In genomic region chr7:56449762-56450161, GRCh38 we compare ENCODE assay signal across 27 cellular contexts.
"Had no signal": no experiment of that assay in that cellular context is flagged by ENCODE, and none has a peak within 500 bp of the region (broad histone marks: within the 10 kb centered on the region; RNA-seq: fewer than 3 reads in every experiment).

No MANE protein-coding gene starts in this region.

- ATAC-seq: effector memory CD8-positive, alpha-beta T cell; esophagus mucosa; foreskin keratinocyte; gastrocnemius medialis; gastroesophageal sphincter; heart right ventricle had no signal

- H3K4me3 ChIP-seq: colonic mucosa, coronary artery, dorsolateral prefrontal cortex, esophagus muscularis mucosa, esophagus squamous epithelium, gastrocnemius medialis, gastroesophageal sphincter, heart right ventricle had no signal

- H3K36me3 ChIP-seq: colonic mucosa, esophagus muscularis mucosa, esophagus squamous epithelium, gastrocnemius medialis, gastroesophageal sphincter, heart right ventricle had no signal

- H3K27me3 ChIP-seq: colonic mucosa, esophagus squamous epithelium, foreskin keratinocyte, gastrocnemius medialis, gastroesophageal sphincter, heart right ventricle had no signal

- H3K27ac ChIP-seq: colonic mucosa, coronary artery, dorsolateral prefrontal cortex, epithelial cell of prostate, esophagus muscularis mucosa, esophagus squamous epithelium, foreskin keratinocyte, gastrocnemius medialis, gastroesophageal sphincter, heart right ventricle had no signal

- H3K4me1 ChIP-seq: colonic mucosa, esophagus muscularis mucosa, esophagus squamous epithelium, foreskin keratinocyte, gastrocnemius medialis, gastroesophageal sphincter, heart right ventricle had no signal

- FAIRE-seq: colon, endometrium, endothelial cell of umbilical vein, frontal cortex had no signal

- DNase-seq: colonic mucosa; cortex of kidney; dermis blood vessel endothelial cell; dorsolateral prefrontal cortex; effector CD4-positive, alpha-beta T cell; effector CD8-positive, alpha-beta T cell; effector memory CD4-positive, alpha-beta T cell; effector memory CD8-positive, alpha-beta T cell; endodermal cell; erythroblast; esophagus squamous epithelium; foreskin fibroblast; foreskin keratinocyte; foreskin melanocyte; gastrocnemius medialis; glutamatergic neuron; head of caudate nucleus; heart right ventricle had no signal

- H3K9me3 ChIP-seq: colonic mucosa, gastrocnemius medialis had no signal
